ENCODE assay signal across 9 cellular contexts in the genomic region with DNA sequence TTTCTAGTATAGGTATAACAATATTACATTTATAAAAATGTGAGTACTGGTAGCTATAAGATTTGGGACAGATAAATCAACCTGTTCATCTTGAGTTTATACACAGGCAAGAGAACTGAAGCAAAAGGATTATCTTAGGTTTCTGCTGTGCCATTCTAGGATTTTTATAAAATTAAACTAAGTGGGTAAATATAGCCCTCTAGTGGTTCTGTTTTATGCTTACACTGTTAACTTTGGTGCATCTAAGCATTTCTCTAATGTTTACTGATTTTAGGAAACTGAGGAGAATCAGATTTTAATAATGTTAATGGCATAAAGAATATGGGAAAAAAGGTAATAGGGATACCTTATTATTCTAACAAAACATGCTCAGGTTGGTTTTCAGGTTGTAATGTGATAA. TPM values are rescaled to one million over a fixed set of nuclear protein-coding genes. Genes with fewer than 3 reads are reported as not detected.
A peak's percentile ranks its signal among the peaks of the same experiment; 100 is the strongest.
DNase-seq lines count a peak whose midpoint lies in the region; ATAC-seq and TF ChIP-seq lines count a peak whose summit lies in the region.
"Had no signal": no experiment of that assay in that cellular context is flagged by ENCODE, and none has a peak within 500 bp of the region (broad histone marks: within the 10 kb centered on the region; RNA-seq: fewer than 3 reads in every experiment).

No MANE protein-coding gene starts in this region.

- no peaks in the 10 kb centered on the region for H3K9me2 ChIP-seq in GM23248 (ENCODE audit: insufficient read depth)

- no peaks in the 10 kb centered on the region for H3K4me1 ChIP-seq in GM23248 (ENCODE audit: insufficient read depth)
- H3K4me1 ChIP-seq in Peyer's patch, result no peaks in the 10 kb centered on the region
- H3K4me1 ChIP-seq in spleen, result no peaks in the 10 kb centered on the region
- H3K4me1 ChIP-seq: SJCRH30 had no signal

- H3K36me3 ChIP-seq in GM23248 (ENCODE audit: low read depth) (peaks cover 33% of the 10 kb centered on the region), Peyer's patch (peaks cover 0 to 32% (median 0%) of the 10 kb centered on the region in 3 donors), spleen (peaks cover 0 to 60% (median 34%) of the 10 kb centered on the region in 6 donors)

- H2AFZ ChIP-seq in GM23248, result no peak overlapping the region

- ATAC-seq in HG03025 (IDR thresholded peaks at IDR 0.05; ENCODE audit: low FRiP score, unreplicated experiment) (no peak), HG02642 (IDR thresholded peaks at IDR 0.05; ENCODE audit: poor library complexity, unreplicated experiment) (no peak)

- H4K20me1 ChIP-seq in GM23248 (ENCODE audit: insufficient read depth), result no peaks in the 10 kb centered on the region

- no peak overlapping the region for H3K4me2 ChIP-seq in GM23248 (ENCODE audit: unreplicated experiment)

- H3K27ac ChIP-seq in GM23248, result no peak overlapping the region
- H3K27ac ChIP-seq in Peyer's patch, result no peak overlapping the region
- no peak overlapping the region for H3K27ac ChIP-seq in spleen
- H3K27ac ChIP-seq: SJCRH30 had no signal

- intact Hi-C loops in spleen (cut with DNase I; ENCODE audit: low total_unique reads), result loop anchor here (10.0 kb wide), 1 partner anchor 122 kb away; the partner anchor contains the start of gene CASP6

- TF ChIP-seq POLR2A in Peyer's patch (IDR thresholded peaks at IDR 0.05) (no peak), spleen (IDR thresholded peaks at IDR 0.05) (no peak)

- H3K4me3 ChIP-seq in GM23248 (no peak overlapping the region), Peyer's patch (no peak overlapping the region), fibroblast of pulmonary artery (replicated peaks; ENCODE audit: low read depth, low read length) (no peak overlapping the region), spleen (no peak overlapping the region)
- H3K4me3 ChIP-seq: SJCRH30 had no signal

- H3K9ac ChIP-seq in GM23248, result no peak overlapping the region

- in situ Hi-C loops in G401 (cut with HindIII; ENCODE audit: low sequenced_read_pairs), result no loop called here
- in situ Hi-C loops in GM23248 (cut with MboI), result no loop called here

- H3K27me3 ChIP-seq in GM23248 (replicated peaks; ENCODE audit: insufficient read depth) (no peaks in the 10 kb centered on the region), Peyer's patch (no peaks in the 10 kb centered on the region), spleen (replicated peaks in 1 of 7) (no peaks in the 10 kb centered on the region)
- H3K27me3 ChIP-seq: SJCRH30 had no signal

- TF ChIP-seq CTCF in Peyer's patch (IDR thresholded peaks at IDR 0.05), result peak; percentile 8 to 55 (median 52)
- TF ChIP-seq CTCF in fibroblast of pulmonary artery (IDR thresholded peaks at IDR 0.05; ENCODE audit: low read length, missing control alignments), result peak; percentile 63
- peak; percentile 12 to 65 (median 46) for TF ChIP-seq CTCF in spleen (IDR thresholded peaks at IDR 0.05 in 8 of 11, conservative IDR thresholded peaks at IDR 0.05 in 3 of 11)

- peaks cover 10% of the 10 kb centered on the region; the same call in 1 of the 2 replicates for H3F3A ChIP-seq in GM23248 (ENCODE audit: insufficient read depth)

- DNase-seq in G401 (ENCODE audit: low spot score) (peak; percentile 19), GM23248 (peak; percentile 56), Peyer's patch (no peak), fibroblast of pulmonary artery (ENCODE audit: low read depth) (peak; percentile 52), spleen (no peak), LoVo (ENCODE audit: low spot score) (no peak)

- H3K79me2 ChIP-seq in GM23248 (ENCODE audit: insufficient read depth), result peaks cover under 1% of the 10 kb centered on the region; the same call in 1 of the 2 replicates

- H3K9me3 ChIP-seq in GM23248 (ENCODE audit: low read depth) (no peaks in the 10 kb centered on the region), Peyer's patch (no peaks in the 10 kb centered on the region), spleen (no peaks in the 10 kb centered on the region)
- H3K9me3 ChIP-seq: SJCRH30 had no signal

RNA-seq across cellular contexts. Expression of gene RRH, which starts 1.1 kb away (rescaled TPM):
- not detected in 2 replicates for total RNA-seq in G401 (2014; rRNA removed; shearing (Covaris generic))
- 0.13 TPM in 1 of 2 replicates, not detected in the other for total RNA-seq in GM23248 (2014; rRNA removed; shearing (Covaris generic))
- not detected in 2 replicates for polyA plus RNA-seq in GM23248 (2016; fragmentation: Nextera tagmentation; extraction: Ambion mirVana)
- total RNA-seq in Peyer's patch, result not detected
- total RNA-seq in spleen, result 1 to 10 TPM in 1 of 7 donors, under 1 TPM in 4, not detected in 2; 0.40 to 2.0 (median 0.57) TPM
- under 1 TPM in 1 of 3 donors, not detected in 2; 0.03 TPM for polyA plus RNA-seq in spleen
- total RNA-seq: SJCRH30 had no signal

RNA-seq across cellular contexts. Expression of gene GAR1, which starts 11.2 kb away (rescaled TPM):
- 19.0 and 23.1 TPM in 2 replicates for total RNA-seq in G401 (2014; rRNA removed; shearing (Covaris generic))
- total RNA-seq in GM23248 (2014; rRNA removed; shearing (Covaris generic)), result 5.9 and 8.5 TPM in 2 replicates
- polyA plus RNA-seq in GM23248 (2016; fragmentation: Nextera tagmentation; extraction: Ambion mirVana) (42.3 and 42.7 TPM in 2 replicates), spleen (10 to 100 TPM; 23.3 to 29.2 (median 25.3) TPM)
- total RNA-seq in Peyer's patch (1 to 10 TPM in 3 of 4 donors, not detected in 1; 2.1 to 4.9 (median 4.2) TPM), spleen (10 to 100 TPM in 5 of 7 donors, 1 to 10 TPM in 2; 4.3 to 13.2 (median 12.0) TPM)

RNA-seq across cellular contexts. Expression of gene LRIT3, which starts 21.2 kb away (rescaled TPM):
- total RNA-seq in G401 (2014; rRNA removed; shearing (Covaris generic)), result not detected in 2 replicates
- 0.11 TPM in 1 of 2 replicates, not detected in the other for total RNA-seq in GM23248 (2014; rRNA removed; shearing (Covaris generic))
- not detected in 2 replicates for polyA plus RNA-seq in GM23248 (2016; fragmentation: Nextera tagmentation; extraction: Ambion mirVana)
- 1 to 10 TPM in 1 of 4 donors, under 1 TPM in 1, not detected in 2; 0.67 to 1.8 TPM for total RNA-seq in Peyer's patch
- under 1 TPM; 0.13 to 0.94 (median 0.27) TPM for total RNA-seq in spleen
- polyA plus RNA-seq in spleen, result under 1 TPM; 0.20 to 0.43 (median 0.29) TPM

RNA-seq across cellular contexts. Expression of gene CFI, which starts 24.9 kb away (rescaled TPM):
- total RNA-seq in G401 (2014; rRNA removed; shearing (Covaris generic)), result not detected in 2 replicates
- total RNA-seq in GM23248 (2014; rRNA removed; shearing (Covaris generic)), result 0.22 TPM in 1 of 2 replicates, not detected in the other
- polyA plus RNA-seq in GM23248 (2016; fragmentation: Nextera tagmentation; extraction: Ambion mirVana) (0.18 TPM in 1 of 2 replicates, not detected in the other), spleen (10 to 100 TPM in 2 of 3 donors, 1 to 10 TPM in 1; 9.8 to 21.7 (median 15.3) TPM)
- total RNA-seq in Peyer's patch (10 to 100 TPM in 2 of 4 donors, 1 to 10 TPM in 2; 7.0 to 20.5 (median 12.6) TPM), spleen (10 to 100 TPM; 38.1 to 88.2 (median 66.1) TPM)

Comparison
In these comparisons a context has a peak if more than half of its experiments do, and no peak if none do; other contexts are left out.
1. DNase-seq: peak in G401 (single experiment), GM23248 (single experiment) and fibroblast of pulmonary artery (single experiment); none in Peyer's patch (0 of 3), spleen (single experiment) and LoVo (single experiment).
2. Peak in every context shown above with its lines, with median percentiles within 50 percentile points of each other: CTCF ChIP-seq.